Comparison of ENCODE assay signal across 17 cellular contexts in genomic region chr3:46091971-46092703, GRCh38.
DNase-seq lines count a peak whose midpoint lies in the region; ATAC-seq and TF ChIP-seq lines count a peak whose summit lies in the region.
"Had no signal": no experiment of that assay in that cellular context is flagged by ENCODE, and none has a peak within 500 bp of the region (broad histone marks: within the 10 kb centered on the region; RNA-seq: fewer than 3 reads in every experiment).

No MANE protein-coding gene starts in this region.

- DNase-seq in natural killer cell treated with Interleukin-12 subunit alpha and Interleukin-12 subunit beta and Interleukin-15 and Interleukin-18, amount 100 ng/mL, for 72 hours (ENCODE audit: low spot score), result no peak
- DNase-seq in natural killer cell, result no peak
- peak; percentile 15 for DNase-seq in type B pancreatic cell (ENCODE audit: extremely low spot score, unreplicated experiment)
- DNase-seq: activated T-cell treated with anti-CD3 and anti-CD28 coated beads, Interleukin-2, amount 50 U/mL, for 1 hour; H7; mesendoderm; NCI-H69; Right ventricle myocardium superior had no signal

- peak overlapping the region; percentile 51 for H3K4me2 ChIP-seq in OCI-LY3 (ENCODE audit: low read length)

- no peaks in the 10 kb centered on the region for H3K27me3 Mint-ChIP-seq in natural killer cell treated with Interleukin-12 subunit alpha and Interleukin-12 subunit beta and Interleukin-15 and Interleukin-18, amount 100 ng/mL, for 72 hours
- peaks cover 0 to 2% of the 10 kb centered on the region in 2 donors for H3K27me3 Mint-ChIP-seq in natural killer cell (ENCODE audit: low read depth in 2 of 2)
- H3K27me3 Mint-ChIP-seq in type B pancreatic cell, result no peaks in the 10 kb centered on the region

- H3K9me3 Mint-ChIP-seq in natural killer cell treated with Interleukin-12 subunit alpha and Interleukin-12 subunit beta and Interleukin-15 and Interleukin-18, amount 100 ng/mL, for 72 hours, result no peaks in the 10 kb centered on the region
- H3K9me3 Mint-ChIP-seq in natural killer cell (no peaks in the 10 kb centered on the region), type B pancreatic cell (no peaks in the 10 kb centered on the region)
- H3K9me3 Mint-ChIP-seq: T-helper 1 cell treated with Interleukin-12 subunit alpha and Interleukin-12 subunit beta and Interleukin-4 antibody, amounts not matched to agents 30 μg/mL and 1 μg/mL, for 36 hours had no signal

- peaks cover 81 to 82% of the 10 kb centered on the region in 2 donors for H3K4me1 Mint-ChIP-seq in natural killer cell treated with Interleukin-12 subunit alpha and Interleukin-12 subunit beta and Interleukin-15 and Interleukin-18, amount 100 ng/mL, for 72 hours (ENCODE audit: low read depth in 2 of 2)
- H3K4me1 Mint-ChIP-seq in natural killer cell, result peaks cover 35 to 41% of the 10 kb centered on the region in 2 donors
- no peaks in the 10 kb centered on the region for H3K4me1 Mint-ChIP-seq in type B pancreatic cell (ENCODE audit: unreplicated experiment)

- no peak for TF ChIP-seq CTCF in natural killer cell (IDR thresholded peaks at IDR 0.05)
- no peak for TF ChIP-seq CTCF in OCI-LY3 (IDR thresholded peaks at IDR 0.05; ENCODE audit: low read depth, low read length)
- no peak for TF ChIP-seq CTCF in type B pancreatic cell (conservative IDR thresholded peaks at IDR 0.05)

- peaks cover 14% of the 10 kb centered on the region for H3K9me3 ChIP-seq in OCI-LY3 (ENCODE audit: insufficient read depth, low read length)

- intact Hi-C loops in natural killer cell (cut with micrococcal nuclease), result no loop called here

- peak overlapping the region; percentile 15; the same call in 1 of the 2 replicates for H3K27ac ChIP-seq in OCI-LY3 (ENCODE audit: low read length)
- H3K27ac ChIP-seq: cardiac muscle cell had no signal

- no peaks in the 10 kb centered on the region for H3K79me2 ChIP-seq in OCI-LY3 (ENCODE audit: low read length)

- H2AFZ ChIP-seq in OCI-LY3 (ENCODE audit: low read depth, low read length), result no peak overlapping the region

- ATAC-seq in natural killer cell treated with Interleukin-12 subunit alpha and Interleukin-12 subunit beta and Interleukin-15 and Interleukin-18, amount 100 ng/mL, for 72 hours, result no peak
- ATAC-seq in natural killer cell (no peak), HG03354 (IDR thresholded peaks at IDR 0.05; ENCODE audit: poor library complexity, severe bottlenecking, unreplicated experiment) (peak; percentile 21), GM18520 (IDR thresholded peaks at IDR 0.05; ENCODE audit: unreplicated experiment) (no peak), GM18867 (IDR thresholded peaks at IDR 0.05; ENCODE audit: unreplicated experiment) (no peak), HG02870 (IDR thresholded peaks at IDR 0.05; ENCODE audit: unreplicated experiment) (no peak)
- ATAC-seq: activated CD4-positive, CD25-positive, alpha-beta regulatory T cell treated with anti-CD3 and anti-CD28 coated beads, Interleukin-2, amount 50 U/mL, for 24 hours; sciatic nerve had no signal

- peaks cover 12% of the 10 kb centered on the region; the same call in 1 of the 2 replicates for H3K27me3 ChIP-seq in OCI-LY3 (ENCODE audit: low read depth, low read length)
- H3K27me3 ChIP-seq: cardiac muscle cell had no signal

- no peak overlapping the region for H3K9ac ChIP-seq in OCI-LY3 (ENCODE audit: low read length)

- no peak overlapping the region for H3K4me3 ChIP-seq in OCI-LY3 (ENCODE audit: low read length)
- H3K4me3 ChIP-seq: cardiac muscle cell had no signal

- H3K36me3 ChIP-seq in OCI-LY3 (replicated peaks; ENCODE audit: low read depth, low read length), result peaks cover 9% of the 10 kb centered on the region
- H3K36me3 ChIP-seq: cardiac muscle cell had no signal

- peaks cover 86% of the 10 kb centered on the region for H3K4me1 ChIP-seq in OCI-LY3 (ENCODE audit: low read length)

- H3K4me3 Mint-ChIP-seq in natural killer cell treated with Interleukin-12 subunit alpha and Interleukin-12 subunit beta and Interleukin-15 and Interleukin-18, amount 100 ng/mL, for 72 hours, result no peak overlapping the region
- no peak overlapping the region for H3K4me3 Mint-ChIP-seq in natural killer cell
- no peak overlapping the region for H3K4me3 Mint-ChIP-seq in type B pancreatic cell
- H3K4me3 Mint-ChIP-seq: T-helper 1 cell treated with Interleukin-12 subunit alpha and Interleukin-12 subunit beta and Interleukin-4 antibody, amounts not matched to agents 30 μg/mL and 1 μg/mL, for 36 hours had no signal

- H4K20me1 ChIP-seq in OCI-LY3 (ENCODE audit: insufficient read depth, low read length), result no peaks in the 10 kb centered on the region

- no peaks in the 10 kb centered on the region for H3K36me3 Mint-ChIP-seq in natural killer cell treated with Interleukin-12 subunit alpha and Interleukin-12 subunit beta and Interleukin-15 and Interleukin-18, amount 100 ng/mL, for 72 hours
- H3K36me3 Mint-ChIP-seq in natural killer cell (no peaks in the 10 kb centered on the region), type B pancreatic cell (no peaks in the 10 kb centered on the region)

- peak overlapping the region; percentile 97 to 100 for H3K27ac Mint-ChIP-seq in natural killer cell treated with Interleukin-12 subunit alpha and Interleukin-12 subunit beta and Interleukin-15 and Interleukin-18, amount 100 ng/mL, for 72 hours
- H3K27ac Mint-ChIP-seq in natural killer cell, result no peak overlapping the region
- H3K27ac Mint-ChIP-seq in type B pancreatic cell, result no peak overlapping the region
- H3K27ac Mint-ChIP-seq: T-helper 1 cell treated with Interleukin-12 subunit alpha and Interleukin-12 subunit beta and Interleukin-4 antibody, amounts not matched to agents 30 μg/mL and 1 μg/mL, for 36 hours had no signal

Comparison
In these comparisons a context has a peak if more than half of its experiments do, and no peak if none do; other contexts are left out.
1. H3K27ac Mint-ChIP-seq: peak in natural killer cell treated with Interleukin-12 subunit alpha and Interleukin-12 subunit beta and Interleukin-15 and Interleukin-18, amount 100 ng/mL, for 72 hours (2 of 2); none in natural killer cell (0 of 2) and type B pancreatic cell (single experiment).